In the genomic region with DNA sequence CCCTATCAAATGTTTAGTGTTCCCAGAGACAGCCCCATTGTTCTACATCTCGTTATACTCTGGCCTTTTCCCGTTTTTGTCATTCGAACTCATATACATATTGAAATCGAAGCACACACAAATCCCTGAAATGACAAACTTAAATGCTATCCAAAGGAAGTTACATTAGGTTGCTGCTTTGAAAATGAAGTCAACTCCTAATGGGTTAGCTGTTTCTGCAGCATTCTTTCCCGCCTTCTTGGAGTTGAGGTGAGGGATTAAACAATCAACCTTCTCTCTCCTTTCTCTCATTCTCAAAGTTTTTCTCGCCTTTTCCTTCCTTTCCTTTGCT, we compare ENCODE assay signal across 8 cellular contexts. TPM values are rescaled to one million over a fixed set of nuclear protein-coding genes. Genes with fewer than 3 reads are reported as not detected.
A peak's percentile ranks its signal among the peaks of the same experiment; 100 is the strongest.
DNase-seq lines count a peak whose midpoint lies in the region; ATAC-seq and TF ChIP-seq lines count a peak whose summit lies in the region.

No MANE protein-coding gene starts in this region.

- H3K36me3 ChIP-seq in BJ (ENCODE audit: control insufficient read depth, insufficient read depth, low read length) = no peaks in the 10 kb centered on the region
- H3K36me3 ChIP-seq in KMS-11 (ENCODE audit: insufficient read depth) = no peaks in the 10 kb centered on the region
- H3K36me3 ChIP-seq in brain microvascular endothelial cell (replicated peaks) = no peaks in the 10 kb centered on the region
- H3K36me3 ChIP-seq in mucosa of stomach (ENCODE audit: control insufficient read depth, insufficient read depth, low read length) = no peaks in the 10 kb centered on the region

- no peaks in the 10 kb centered on the region for H3K79me2 ChIP-seq in KMS-11 (ENCODE audit: insufficient read depth, low read depth)

- DNase-seq in BJ (ENCODE audit: low read depth) (no peak), brain microvascular endothelial cell (no peak), NCI-H1048 (lab: John Stamatoyannopoulos, UW) (no peak)

- peak overlapping the region; percentile 71 for H3K4me3 ChIP-seq in BJ (ENCODE audit: low read depth, low read length)
- no peak overlapping the region for H3K4me3 ChIP-seq in KMS-11 (IDR thresholded peaks at IDR 0.05; ENCODE audit: insufficient read depth, low read depth, low read length)
- H3K4me3 ChIP-seq in brain microvascular endothelial cell (ENCODE audit: low read depth, low read length) = peak overlapping the region; percentile 72
- peak overlapping the region; percentile 71 for H3K4me3 ChIP-seq in mucosa of stomach (ENCODE audit: low read length)

- no peak overlapping the region for H3K9ac ChIP-seq in KMS-11
- H3K9ac ChIP-seq in mucosa of stomach (ENCODE audit: low read length) = peak overlapping the region; percentile 79

- no peaks in the 10 kb centered on the region for H3K27me3 ChIP-seq in BJ (ENCODE audit: control insufficient read depth, insufficient read depth, low read length)
- H3K27me3 ChIP-seq in KMS-11 (ENCODE audit: insufficient read depth, low read depth) = no peaks in the 10 kb centered on the region
- H3K27me3 ChIP-seq in brain microvascular endothelial cell (replicated peaks) = no peaks in the 10 kb centered on the region
- H3K27me3 ChIP-seq in mucosa of stomach (ENCODE audit: control insufficient read depth, insufficient read depth, low read length) = no peaks in the 10 kb centered on the region

- H3K9me3 ChIP-seq in mucosa of stomach (ENCODE audit: control insufficient read depth, low read length) = no peaks in the 10 kb centered on the region

- POLR2A ChIA-PET in BJ (lab: Charles Lee) = no interaction called here

- TF ChIP-seq CTCF in BJ (IDR thresholded peaks at IDR 0.05; ENCODE audit: insufficient read depth, low read depth, low read length) (no peak), KMS-11 (conservative IDR thresholded peaks at IDR 0.05; ENCODE audit: low read depth, low read length) (no peak), brain microvascular endothelial cell (IDR thresholded peaks at IDR 0.05; ENCODE audit: low read depth, low read length, missing control alignments) (no peak)

- CTCF ChIA-PET in BJ (lab: Yijun Ruan, JAX) = interaction anchor here (1.0 to 1.4 kb wide), 2 partner anchors 19 to 23 kb away, joined by 3 to 5 read pairs; no protein-coding TSS in a partner anchor

- H2AFZ ChIP-seq in KMS-11 (ENCODE audit: low read depth) = peak overlapping the region; percentile 100

- H3K27ac ChIP-seq in KMS-11 (no peak overlapping the region; the same call in 1 of the 2 replicates), brain microvascular endothelial cell (peak overlapping the region; percentile 64)

- no peak for ATAC-seq in HG03135 (IDR thresholded peaks at IDR 0.05; ENCODE audit: unreplicated experiment)
- no peak for ATAC-seq in HG02588 (IDR thresholded peaks at IDR 0.05; ENCODE audit: unreplicated experiment)
- ATAC-seq in GM18511 (IDR thresholded peaks at IDR 0.05; ENCODE audit: unreplicated experiment) = no peak

- no peaks in the 10 kb centered on the region for H4K20me1 ChIP-seq in KMS-11 (ENCODE audit: insufficient read depth)

- peaks cover 13% of the 10 kb centered on the region for H3K4me1 ChIP-seq in KMS-11 (ENCODE audit: low read depth, poor library complexity, severe bottlenecking)
- H3K4me1 ChIP-seq in mucosa of stomach (ENCODE audit: control insufficient read depth, insufficient read depth, low read length) = peaks cover 19% of the 10 kb centered on the region

- in situ Hi-C loops in brain microvascular endothelial cell (cut with HindIII; ENCODE audit: low pct_ligation_motif_present, low sequenced_read_pairs) = no loop called here

- peak overlapping the region; percentile 97 for H3K4me2 ChIP-seq in KMS-11

RNA-seq across cellular contexts. Expression of a gene that starts 0.6 kb away (rescaled TPM):
- 20.9 and 26.7 TPM in 2 replicates for polyA plus RNA-seq in BJ (2011; rRNA removed)
- polyA minus RNA-seq in BJ (2011; rRNA and poly(A)+ RNA removed) = 17.8 and 25.4 TPM in 2 replicates

RNA-seq across cellular contexts. Expression of a gene that starts 35.8 kb away (rescaled TPM):
- 106 and 125 TPM in 2 replicates for polyA plus RNA-seq in BJ (2011; rRNA removed)
- polyA minus RNA-seq in BJ (2011; rRNA and poly(A)+ RNA removed) = 82.1 and 133 TPM in 2 replicates
